Comparison of ENCODE assay signal across 24 cellular contexts in the genomic region with DNA sequence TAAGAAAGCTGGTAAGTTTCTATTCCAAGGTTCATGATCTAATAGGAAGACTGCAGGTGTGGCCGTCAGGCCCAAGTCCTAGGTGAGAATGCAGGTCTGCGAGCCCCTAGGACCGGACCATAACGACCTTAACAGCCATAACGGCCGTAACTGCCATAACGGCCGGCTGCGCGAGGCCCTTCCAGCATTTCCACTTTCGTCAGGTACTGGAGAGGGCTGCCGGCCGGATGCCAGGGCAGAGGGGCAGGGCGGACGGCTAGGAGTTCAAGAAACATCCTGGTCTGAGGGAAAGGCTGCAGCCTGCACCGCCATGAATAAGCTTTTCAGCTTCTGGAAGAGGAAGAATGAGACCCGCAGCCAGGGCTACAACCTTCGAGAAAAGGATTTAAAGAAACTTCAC. TPM values are rescaled to one million over a fixed set of nuclear protein-coding genes. Genes with fewer than 3 reads are reported as not detected.
DNase-seq lines count a peak whose midpoint lies in the region; ATAC-seq, FAIRE-seq and TF ChIP-seq lines count a peak whose summit lies in the region.
"Had no signal": no experiment of that assay in that cellular context is flagged by ENCODE, and none has a peak within 500 bp of the region (broad histone marks: within the 10 kb centered on the region; RNA-seq: fewer than 3 reads in every experiment).

A gene with protein sequence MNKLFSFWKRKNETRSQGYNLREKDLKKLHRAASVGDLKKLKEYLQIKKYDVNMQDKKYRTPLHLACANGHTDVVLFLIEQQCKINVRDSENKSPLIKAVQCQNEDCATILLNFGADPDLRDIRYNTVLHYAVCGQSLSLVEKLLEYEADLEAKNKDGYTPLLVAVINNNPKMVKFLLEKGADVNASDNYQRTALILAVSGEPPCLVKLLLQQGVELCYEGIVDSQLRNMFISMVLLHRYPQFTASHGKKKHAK (plus strand): TSS at position 184 of the 400 bp plus-strand sequence. CDS start 127 bp downstream, at position 311.

- H3K79me2 ChIP-seq in K562 (ENCODE audit: control insufficient read depth, insufficient read depth, low read length): no peaks in the 10 kb centered on the region

- CTCF ChIA-PET in K562 (lab: Yijun Ruan, JAX; ENCODE audit: low intra/inter-chr PET ratio): no interaction called here

- BruUV-seq in K562 (replicated peaks; lab: Mats Ljungman, UMichigan): no TSS peak

- no peak within 1 kb of the TSS for H3K4me2 ChIP-seq in K562 (ENCODE audit: insufficient read depth, low read length)
- H3K4me2 ChIP-seq: A549, BLaER1 had no signal

- no peak within 1 kb of the TSS; the same call in 1 of the 2 replicates for H2AFZ ChIP-seq in K562 (ENCODE audit: low read depth, low read length)

- H3K27me3 ChIP-seq in heart right ventricle (no peaks in the 10 kb centered on the region), K562 (ENCODE audit: control insufficient read depth in 2 of 2, insufficient read depth in 2 of 2, low read length in 2 of 2) (peaks cover 0 to 11% of the 10 kb centered on the region in 2 experiments; a peak in 1 of 5 replicates), testis (no peaks in the 10 kb centered on the region), lower lobe of right lung (ENCODE audit: low read depth) (no peaks in the 10 kb centered on the region)
- H3K27me3 ChIP-seq: BLaER1 had no signal

- H3K4me3 ChIP-seq in heart right ventricle (no peak within 1 kb of the TSS), K562 (no peak within 1 kb of the TSS), kidney (ENCODE audit: low read length in 2 of 2) (no peak within 1 kb of the TSS), testis (peak within 1 kb of the TSS; percentile 15 to 24), lower lobe of right lung (no peak within 1 kb of the TSS)
- H3K4me3 ChIP-seq: A549, BLaER1 had no signal

- no peak for ATAC-seq in left ventricle myocardium superior
- no peak for ATAC-seq in heart right ventricle
- ATAC-seq in K562: peak; percentile 48
- ATAC-seq in lower lobe of right lung: no peak
- ATAC-seq: A549 had no signal

- in situ Hi-C loops in K562 (cut with MboI): no loop called here

- no peak for TF ChIP-seq EP300 in K562 (IDR thresholded peaks at IDR 0.05; ENCODE audit: low read length)

- no peak within 1 kb of the TSS for H3K27ac ChIP-seq in heart right ventricle
- H3K27ac ChIP-seq in K562 (ENCODE audit: extremely low read depth, low read depth, low read length): no peak within 1 kb of the TSS
- no peak within 1 kb of the TSS for H3K27ac ChIP-seq in kidney (ENCODE audit: low read depth in 2 of 2, low read length in 2 of 2)
- peak within 1 kb of the TSS; percentile 5 to 69 for H3K27ac ChIP-seq in testis
- H3K27ac ChIP-seq in lower lobe of right lung: no peak within 1 kb of the TSS
- H3K27ac ChIP-seq: 22Rv1, A549, BLaER1 had no signal

- FAIRE-seq in K562 (lab: Jason Lieb, UNC) (no peak), kidney (lab: Jason Lieb, UNC) (no peak)
- FAIRE-seq: A549, D721Med, G401.6, GM12891 had no signal

- TF ChIP-seq RAD21 in K562 (CRISPR knock-in tag; conservative IDR thresholded peaks at IDR 0.05 in 1 of 2, IDR thresholded peaks at IDR 0.05 in 1 of 2): no peak

- POLR2A ChIA-PET in K562 (lab: Yijun Ruan, JAX): no interaction called here

- 92% methylated on average over 18 of the region's 18 CpGs for WGBS in heart right ventricle, 2 donors
- 9% methylated on average over 18 of the region's 18 CpGs for WGBS in K562 (ENCODE audit: insufficient coverage, low coverage, missing lambda C conversion rate)
- 67 to 84% methylated on average over 12 to 18 of the region's 18 CpGs for WGBS in testis, 2 donors

- no peaks in the 10 kb centered on the region for H3K9me3 ChIP-seq in heart right ventricle
- no peaks in the 10 kb centered on the region for H3K9me3 ChIP-seq in K562 (replicated peaks; ENCODE audit: control insufficient read depth, insufficient read depth, low read depth, low read length)
- no peaks in the 10 kb centered on the region for H3K9me3 ChIP-seq in kidney (ENCODE audit: control insufficient read depth in 1 of 2, low read length in 2 of 2)
- no peaks in the 10 kb centered on the region for H3K9me3 ChIP-seq in testis
- H3K9me3 ChIP-seq in lower lobe of right lung: no peaks in the 10 kb centered on the region
- H3K9me3 ChIP-seq: A549, BE2C, BLaER1, Caco-2 had no signal

- no peaks in the 10 kb centered on the region for H4K20me1 ChIP-seq in K562 (replicated peaks; ENCODE audit: control insufficient read depth, insufficient read depth, low read length)
- H4K20me1 ChIP-seq: BLaER1 had no signal

- H3K9ac ChIP-seq in K562 (ENCODE audit: insufficient read depth in 1 of 2, low read depth in 2 of 2, low read length in 2 of 2) (peak within 1 kb of the TSS in 1 of 2 experiments; percentile 12; a peak in 1 of 4 replicates), kidney (ENCODE audit: low read length in 2 of 2) (no peak within 1 kb of the TSS)
- H3K9ac ChIP-seq: BLaER1 had no signal

- TF ChIP-seq POLR2A in K562 (conservative IDR thresholded peaks at IDR 0.05) (no peak), testis (IDR thresholded peaks at IDR 0.05) (no peak)

- no peaks in the 10 kb centered on the region for H3K9me1 ChIP-seq in K562 (ENCODE audit: control insufficient read depth, insufficient read depth, low read length)

- intact Hi-C loops in left ventricle myocardium superior (cut with micrococcal nuclease) (no loop called here), heart right ventricle (cut with DNase I) (no loop called here), K562 (cut with micrococcal nuclease) (no loop called here), kidney (cut with DNase I) (no loop called here), testis (cut with DNase I; ENCODE audit: low total_unique reads) (no loop called here), lower lobe of right lung (cut with DNase I) (no loop called here)

- H3K4me1 ChIP-seq in heart right ventricle: no peaks in the 10 kb centered on the region
- no peaks in the 10 kb centered on the region; a peak in 1 of 5 replicates for H3K4me1 ChIP-seq in K562 (replicated peaks in 1 of 2; ENCODE audit: control insufficient read depth in 2 of 2, insufficient read depth in 2 of 2, low read length in 2 of 2)
- no peaks in the 10 kb centered on the region for H3K4me1 ChIP-seq in kidney (ENCODE audit: control insufficient read depth in 1 of 2, insufficient read depth in 1 of 2, low read depth in 1 of 2, low read length in 2 of 2)
- H3K4me1 ChIP-seq in testis: no peaks in the 10 kb centered on the region
- no peaks in the 10 kb centered on the region for H3K4me1 ChIP-seq in lower lobe of right lung
- H3K4me1 ChIP-seq: A549, BE2C, BLaER1, Caco-2 had no signal

- TF ChIP-seq CTCF in heart right ventricle (IDR thresholded peaks at IDR 0.05) (no peak), K562 (IDR thresholded peaks at IDR 0.05 in 2 of 3, conservative IDR thresholded peaks at IDR 0.05 in 1 of 3; ENCODE audit: insufficient read depth in 2 of 3, low read depth in 1 of 3, low read length in 3 of 3) (no peak), kidney (IDR thresholded peaks at IDR 0.05; ENCODE audit: borderline replicate concordance, extremely low read depth, insufficient read depth) (no peak), testis (IDR thresholded peaks at IDR 0.05) (no peak), lower lobe of right lung (IDR thresholded peaks at IDR 0.05) (no peak)

- H3K36me3 ChIP-seq in heart right ventricle: no peaks in the 10 kb centered on the region
- H3K36me3 ChIP-seq in K562 (ENCODE audit: control insufficient read depth, insufficient read depth, low read length): no peaks in the 10 kb centered on the region
- H3K36me3 ChIP-seq in kidney (ENCODE audit: control insufficient read depth in 1 of 2, insufficient read depth in 2 of 2, low read length in 2 of 2): no peaks in the 10 kb centered on the region
- H3K36me3 ChIP-seq in testis (ENCODE audit: low read depth, missing control alignments): no peaks in the 10 kb centered on the region
- no peaks in the 10 kb centered on the region for H3K36me3 ChIP-seq in lower lobe of right lung
- H3K36me3 ChIP-seq: BE2C, BLaER1 had no signal

- DNase-seq in left ventricle myocardium superior (peak; percentile 17), heart right ventricle (no peak), K562 (ENCODE audit: extremely low read depth in 1 of 4, low spot score in 3 of 4) (no peak), kidney (peak; percentile 35), testis (peak; percentile 38), lower lobe of right lung (no peak), AG08395 (ENCODE audit: low spot score) (no peak)
- no peak for DNase-seq in stimulated activated naive CD4-positive, alpha-beta T cell treated with Interleukin-2 at 50 U/mL for 16 hours (lab: John Stamatoyannopoulos, UW)
- DNase-seq: BE2C; C1 segment of cervical spinal cord; Caco-2; Calu3; CD4-positive, alpha-beta memory T cell; CD4-positive, CD25-positive, alpha-beta regulatory T cell; CD8-positive, alpha-beta memory T cell; DMS79 treated with DMSO at 0.1 percent for 48 hours; GF-D8 had no signal

RNA-seq across cellular contexts. Expression of the gene that starts here (rescaled TPM):
- total RNA-seq in left ventricle myocardium superior (0.59 TPM), heart right ventricle (1 to 10 TPM in 3 of 10 donors, under 1 TPM in 3, not detected in 4; 0.30 to 1.8 (median 1.2) TPM), K562 (2014; rRNA removed) (not detected in 2 replicates), K562 (2014; rRNA removed; fragmentation: Illumina TruSeq; extraction: Trizol) (0.33 and 0.38 TPM in 2 replicates), K562 (2015; rRNA removed; fragmentation: Illumina TruSeq; extraction: Trizol) (not detected in 2 replicates), K562 (2021) (not detected in 2 replicates), kidney (3.0 TPM), testis (100 to 1,000 TPM; 503 to 598 TPM), lower lobe of right lung (not detected)
- polyA plus RNA-seq in heart right ventricle (under 1 TPM; 0.07 to 0.88 TPM), K562 (2011; rRNA removed) (not detected in 2 replicates), K562 (2014; fragmentation: Illumina TruSeq; extraction: Trizol) (not detected in 2 replicates), K562 (2014; fragmentation: Nextera tagmentation; extraction: Ambion mirVana) (not detected), K562 (2014; rRNA removed) (not detected in 2 replicates), kidney (ENCODE audit: insufficient read depth, low read depth, low replicate concordance) (1.3 TPM), testis (ENCODE audit: insufficient read depth, low read depth, low replicate concordance) (1,292 TPM)
- total RNA-seq in K562 (2011; cell fraction: chromatin; rRNA removed; ENCODE audit: low replicate concordance): 0.46 TPM in 1 of 2 replicates, not detected in the other
- total RNA-seq in K562 (2011; cell fraction: nucleolus; rRNA removed): not detected in 2 replicates
- 0.37 TPM in 1 of 2 replicates, not detected in the other for total RNA-seq in K562 (2011; cell fraction: nucleoplasm; rRNA removed)
- polyA plus RNA-seq in K562 (2011; cell fraction: cytosol; rRNA removed): not detected in 2 replicates
- polyA plus RNA-seq in K562 (2011; cell fraction: nucleus; rRNA removed): not detected in 2 replicates
- 0.18 and 0.51 TPM in 2 replicates for polyA plus RNA-seq in K562 (2012)
- not detected in 2 replicates for polyA minus RNA-seq in K562 (2011; rRNA and poly(A)+ RNA removed)
- polyA minus RNA-seq in K562 (2011; cell fraction: cytosol; rRNA and poly(A)+ RNA removed): not detected in 2 replicates
- polyA minus RNA-seq in K562 (2011; cell fraction: nucleus; rRNA and poly(A)+ RNA removed): not detected in 2 replicates
- total RNA-seq: Caco-2; CD4-positive, alpha-beta memory T cell; CD4-positive, CD25-positive, alpha-beta regulatory T cell had no signal
- polyA plus RNA-seq: CD14-positive monocyte; CD4-positive, alpha-beta memory T cell; CD8-positive, alpha-beta memory T cell had no signal

Comparison
In these comparisons a context has a peak if more than half of its experiments do, and no peak if none do; other contexts are left out.
1. RNA of the gene that starts here (total RNA-seq): 503 to 598 TPM in testis; 3.0 TPM in kidney (single experiment), 0.59 TPM in left ventricle myocardium superior (single experiment), 0.30 to 1.8 TPM in heart right ventricle, 0.33 to 0.46 TPM in K562 and not detected in lower lobe of right lung (single experiment); every median in the first group is over 100 times any median in the second.
2. RNA of the gene that starts here (polyA plus RNA-seq): 1,292 TPM in testis (single experiment); 1.3 TPM in kidney (single experiment), 0.07 to 0.88 TPM in heart right ventricle and 0.18 to 0.51 TPM in K562; every median in the first group is over 100 times any median in the second.
3. Peak in DNase-seq in left ventricle myocardium superior; RNA of the gene not detected or under 1 TPM.
4. Peak in ATAC-seq in K562; RNA of the gene not detected or under 1 TPM.
5. DNase-seq: peak in kidney (single experiment) and testis (single experiment); none in heart right ventricle (0 of 2), K562 (0 of 4), lower lobe of right lung (single experiment), AG08395 (single experiment) and stimulated activated naive CD4-positive, alpha-beta T cell treated with Interleukin-2 at 50 U/mL for 16 hours (single experiment).
6. H3K27ac ChIP-seq: peak in testis (2 of 2); none in heart right ventricle (0 of 10), K562 (single experiment), kidney (0 of 2) and lower lobe of right lung (single experiment).
7. H3K4me3 ChIP-seq: peak in testis (2 of 2); none in heart right ventricle (0 of 10), K562 (single experiment), kidney (0 of 2) and lower lobe of right lung (single experiment).